20 cellular contexts compared by ENCODE assay signal in the genomic region with DNA sequence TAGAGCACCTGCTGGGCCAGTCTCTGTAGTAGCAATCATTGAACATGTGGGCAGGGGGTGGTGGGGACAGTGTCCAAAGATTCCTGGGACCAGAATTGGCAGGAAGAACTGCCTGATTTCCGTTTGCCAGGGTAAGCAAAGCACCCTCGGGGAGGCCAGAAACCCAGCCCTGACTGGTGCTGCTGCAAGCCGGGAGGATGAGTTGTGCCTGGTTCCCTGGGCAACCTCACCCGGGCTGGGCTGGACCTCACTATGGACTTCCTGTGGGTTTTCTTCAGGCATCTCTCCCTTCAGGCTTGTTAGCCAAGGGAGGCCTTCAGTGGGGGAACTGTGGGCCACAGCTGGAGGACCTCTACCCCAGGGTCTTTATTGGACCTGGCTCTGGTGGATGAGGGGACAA. TPM values are rescaled to one million over a fixed set of nuclear protein-coding genes. Genes with fewer than 3 reads are reported as not detected.
DNase-seq lines count a peak whose midpoint lies in the region; ATAC-seq and TF ChIP-seq lines count a peak whose summit lies in the region.
"Had no signal": no experiment of that assay in that cellular context is flagged by ENCODE, and none has a peak within 500 bp of the region (broad histone marks: within the 10 kb centered on the region; RNA-seq: fewer than 3 reads in every experiment).

No MANE protein-coding gene starts in this region.

- H3K4me2 ChIP-seq in mammary epithelial cell (ENCODE audit: insufficient read depth, low read depth, low read length), result no peak overlapping the region
- H3K4me2 ChIP-seq: A549 had no signal

- DNase-seq in mammary epithelial cell (peak; percentile 26), MCF 10A (ENCODE audit: unreplicated experiment) (no peak), HFFc6 (peak; percentile 37), left colon (no peak), sciatic nerve (ENCODE audit: low spot score) (no peak), DMS153 (lab: John Stamatoyannopoulos, UW) (no peak)
- DNase-seq: AML-193; Calu3; CD8-positive, alpha-beta T cell; DMS53; DND-41; GDM1; GOT3; H7 had no signal

- CTCF ChIA-PET in mammary epithelial cell (lab: Charles Lee; ENCODE audit: low non-redundant PET) (no interaction called here), MCF 10A (lab: Yijun Ruan, JAX) (interaction anchor here (0.6 to 22.1 kb wide), 6 partner anchors 21 to 145 kb away, joined by 3 to 526 read pairs (median 11); no protein-coding TSS in a partner anchor)

- in situ Hi-C loops in mammary epithelial cell (cut with MboI; ENCODE audit: low sequenced_read_pairs in 2 of 2), result loop anchor here in 1 of 2 donors (5.0 kb wide), 1 partner anchor 70 kb away; no protein-coding TSS in a partner anchor

- WGBS in mammary epithelial cell (ENCODE audit: low coverage, missing lambda C conversion rate), result 11% methylated on average over 2 of the region's 4 CpGs

- ATAC-seq in left colon (peak; percentile 6), sciatic nerve (peak; percentile 18), HG02884 (IDR thresholded peaks at IDR 0.05; ENCODE audit: unreplicated experiment) (no peak), HG03354 (IDR thresholded peaks at IDR 0.05; ENCODE audit: poor library complexity, severe bottlenecking, unreplicated experiment) (no peak)
- ATAC-seq: A549; CD8-positive, alpha-beta T cell; HCT116 had no signal

- no peak overlapping the region for H3K4me3 ChIP-seq in mammary epithelial cell (replicated peaks in 1 of 3; ENCODE audit: insufficient read depth in 1 of 3, low read depth in 2 of 3, low read length in 3 of 3)
- H3K4me3 ChIP-seq: A549 had no signal

- no peaks in the 10 kb centered on the region for H3K9me3 Mint-ChIP-seq in MCF 10A (ENCODE audit: unreplicated experiment)
- no peaks in the 10 kb centered on the region for H3K9me3 Mint-ChIP-seq in HFFc6
- H3K9me3 Mint-ChIP-seq: CD14-positive monocyte; CD8-positive, alpha-beta T cell had no signal

- intact Hi-C loops in mammary epithelial cell (cut with micrococcal nuclease) (loop anchor here (2.0 to 10.0 kb wide), 3 partner anchors 21 to 723 kb away; partner anchors contain the start of gene OAF), MCF 10A (cut with micrococcal nuclease) (no loop called here), left colon (cut with DNase I, micrococcal nuclease) (no loop called here), sciatic nerve (cut with DNase I) (no loop called here)

- H3K9me3 ChIP-seq in mammary epithelial cell (replicated peaks; ENCODE audit: insufficient read depth, low read length), result no peaks in the 10 kb centered on the region

- H3K27ac Mint-ChIP-seq in MCF 10A (ENCODE audit: low read depth, unreplicated experiment) (no peak overlapping the region), HFFc6 (peak overlapping the region; percentile 27; the same call in 1 of the 2 replicates)
- H3K27ac Mint-ChIP-seq: CD14-positive monocyte; CD8-positive, alpha-beta T cell had no signal

- H3K4me3 Mint-ChIP-seq in MCF 10A (ENCODE audit: unreplicated experiment) (no peak overlapping the region), HFFc6 (no peak overlapping the region)
- H3K4me3 Mint-ChIP-seq: CD14-positive monocyte; CD8-positive, alpha-beta T cell had no signal

- H2AFZ ChIP-seq in mammary epithelial cell (ENCODE audit: low read depth, low read length), result no peak overlapping the region

- H3K9ac ChIP-seq in mammary epithelial cell (ENCODE audit: insufficient read depth, low read length), result no peak overlapping the region

- H3K79me2 ChIP-seq in mammary epithelial cell (ENCODE audit: insufficient read depth, low read length), result no peaks in the 10 kb centered on the region

- no peaks in the 10 kb centered on the region for H4K20me1 ChIP-seq in mammary epithelial cell (ENCODE audit: insufficient read depth, low read length)

- H3K27ac ChIP-seq in mammary epithelial cell (ENCODE audit: insufficient read depth, low read depth, low read length), result no peak overlapping the region
- H3K27ac ChIP-seq: 22Rv1, A549 had no signal

- peaks cover 16% of the 10 kb centered on the region for H3K4me1 ChIP-seq in mammary epithelial cell (ENCODE audit: insufficient read depth, low read length)
- H3K4me1 ChIP-seq: A549 had no signal

- no peaks in the 10 kb centered on the region for H3K27me3 ChIP-seq in mammary epithelial cell (ENCODE audit: insufficient read depth, low read length)

- POLR2A ChIA-PET in MCF 10A (lab: Yijun Ruan, JAX), result no interaction called here

- BruUV-seq in mammary epithelial cell (replicated peaks; lab: Mats Ljungman, UMichigan), result no TSS peak
- BruUV-seq in MCF 10A (replicated peaks; lab: Mats Ljungman, UMichigan), result no TSS peak

- H3K27me3 Mint-ChIP-seq in MCF 10A (ENCODE audit: insufficient read depth, unreplicated experiment) (peaks cover 13% of the 10 kb centered on the region), HFFc6 (ENCODE audit: insufficient read depth) (peaks cover 7% of the 10 kb centered on the region)

- no peaks in the 10 kb centered on the region for H3K36me3 Mint-ChIP-seq in MCF 10A (ENCODE audit: insufficient read depth, unreplicated experiment)
- H3K36me3 Mint-ChIP-seq in HFFc6 (ENCODE audit: low read depth), result peaks cover 8% of the 10 kb centered on the region; the same call in 1 of the 2 replicates
- H3K36me3 Mint-ChIP-seq: CD8-positive, alpha-beta T cell had no signal

- H3K36me3 ChIP-seq in mammary epithelial cell (ENCODE audit: insufficient read depth, low read length), result no peaks in the 10 kb centered on the region

- H3K4me1 Mint-ChIP-seq in MCF 10A (ENCODE audit: insufficient read depth, unreplicated experiment), result no peaks in the 10 kb centered on the region
- peaks cover 8% of the 10 kb centered on the region; the same call in 1 of the 2 replicates for H3K4me1 Mint-ChIP-seq in HFFc6 (ENCODE audit: low read depth)

- dilution Hi-C loops in mammary epithelial cell (cut with HindIII; ENCODE audit: low sequenced_read_pairs), result no loop called here

- TF ChIP-seq CTCF in mammary epithelial cell (conservative IDR thresholded peaks at IDR 0.05 in 1 of 2, IDR thresholded peaks at IDR 0.05 in 1 of 2; ENCODE audit: extremely low read depth in 1 of 2, insufficient read depth in 1 of 2, low read depth in 1 of 2, low read length in 2 of 2) (no peak), MCF 10A (IDR thresholded peaks at IDR 0.05; ENCODE audit: unreplicated experiment) (no peak), HFFc6 (IDR thresholded peaks at IDR 0.05) (no peak)

RNA-seq across cellular contexts. Expression of gene POU2F3, which starts 8.0 kb away (rescaled TPM):
- total RNA-seq in mammary epithelial cell, result under 1 TPM; 0.17 to 0.38 TPM
- polyA plus RNA-seq in mammary epithelial cell, result 0.17 TPM
- polyA minus RNA-seq in mammary epithelial cell, result not detected
- total RNA-seq in MCF 10A (2022), result not detected in 2 replicates
- not detected for total RNA-seq in HFFc6 (2021; fragmentation: NEBNext Ultra II Directional; extraction: Animal tissue kit (Norgen Biotek cat#: 25700))
- total RNA-seq in left colon, result 1 to 10 TPM; 1.9 to 2.0 TPM
- total RNA-seq in sciatic nerve, result not detected
- total RNA-seq: CD8-positive, alpha-beta T cell; H7 had no signal
- polyA plus RNA-seq: A549 had no signal

RNA-seq across cellular contexts. Expression of gene OAF, which starts 21.1 kb away (rescaled TPM):
- total RNA-seq in mammary epithelial cell (10 to 100 TPM in 1 of 2 donors, 1 to 10 TPM in 1; 4.7 to 20.3 TPM), MCF 10A (2022) (21.6 and 34.8 TPM in 2 replicates), left colon (100 to 1,000 TPM; 180 to 189 TPM), sciatic nerve (183 TPM)
- polyA plus RNA-seq in mammary epithelial cell, result 16.5 TPM
- 9.3 TPM for polyA minus RNA-seq in mammary epithelial cell
- total RNA-seq in HFFc6 (2021; fragmentation: NEBNext Ultra II Directional; extraction: Animal tissue kit (Norgen Biotek cat#: 25700)), result 100 to 1,000 TPM; 111 to 143 (median 123) TPM

Comparison
In these comparisons a context has a peak if more than half of its experiments do, and no peak if none do; other contexts are left out.
1. DNase-seq: peak in mammary epithelial cell (single experiment) and HFFc6 (single experiment); none in MCF 10A (single experiment), left colon (0 of 2), sciatic nerve (single experiment) and DMS153 (single experiment).
2. ATAC-seq: peak in left colon (single experiment) and sciatic nerve (single experiment); none in HG02884 (single experiment) and HG03354 (single experiment).